In the genomic region with DNA sequence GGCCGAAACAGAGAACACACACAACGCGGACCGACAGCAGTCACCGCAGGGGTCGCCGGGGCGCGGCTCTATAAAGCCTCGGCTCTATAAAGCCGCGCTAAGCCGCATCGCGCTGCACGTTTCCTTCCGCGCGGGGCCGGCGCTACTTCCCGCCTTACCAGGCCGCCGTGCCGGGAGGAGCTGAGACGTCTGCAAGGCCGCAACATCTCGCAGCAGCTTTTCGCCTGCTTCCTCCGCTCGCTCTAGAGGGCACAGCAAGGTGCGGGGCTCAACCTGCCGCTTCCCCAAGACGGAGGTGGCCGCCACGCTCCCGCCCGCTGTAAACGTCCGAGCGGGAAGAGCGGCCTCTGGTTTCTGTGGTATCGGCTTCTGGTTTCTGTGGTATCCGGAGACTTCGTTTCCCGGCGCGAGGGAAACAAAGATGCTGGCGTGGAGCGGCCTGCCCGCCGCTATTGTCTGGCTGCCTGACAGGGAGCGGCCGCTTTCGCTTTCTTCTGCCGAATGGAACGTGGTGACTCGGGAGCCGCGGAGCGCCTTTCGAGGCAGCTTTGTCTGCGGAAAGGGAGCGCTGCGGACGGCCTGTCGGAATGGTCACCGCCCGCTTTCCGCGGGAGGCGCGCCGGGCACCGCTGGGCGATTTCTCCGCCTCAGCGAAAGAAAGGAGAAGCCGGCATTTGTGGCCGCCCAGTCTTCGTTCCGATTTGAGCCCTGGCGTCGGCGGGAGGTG, we compare ENCODE assay signal across 8 cellular contexts.
DNase-seq lines count a peak whose midpoint lies in the region; ATAC-seq and TF ChIP-seq lines count a peak whose summit lies in the region.

No MANE protein-coding gene starts in this region.

- H3K9me3 ChIP-seq in NT2/D1 (ENCODE audit: insufficient read depth, low read length) (no peaks in the 10 kb centered on the region), esophagus muscularis mucosa (no peaks in the 10 kb centered on the region), muscle layer of colon (ENCODE audit: low read length) (no peaks in the 10 kb centered on the region)

- H3K27me3 Mint-ChIP-seq in CD14-positive monocyte (ENCODE audit: low read depth in 3 of 3) = peaks cover 19 to 46% (median 24%) of the 10 kb centered on the region in 3 donors
- no peaks in the 10 kb centered on the region for H3K27me3 Mint-ChIP-seq in activated T-cell treated with anti-CD3 and anti-CD28 coated beads, Interleukin-2, amount 50 U/mL, for 4 hours (ENCODE audit: low read depth)

- peaks cover 37% of the 10 kb centered on the region for H3K4me1 Mint-ChIP-seq in CD14-positive monocyte
- peaks cover 44% of the 10 kb centered on the region for H3K4me1 Mint-ChIP-seq in activated T-cell treated with anti-CD3 and anti-CD28 coated beads, Interleukin-2, amount 50 U/mL, for 4 hours (ENCODE audit: low read depth)

- intact Hi-C loops in CD14-positive monocyte (cut with micrococcal nuclease) (loop anchor here (5.0 to 10.0 kb wide), 8 partner anchors 62 to 435 kb away; a partner anchor contains a TSS), esophagus muscularis mucosa (cut with DNase I) (loop anchor here (5.0 to 10.0 kb wide), 6 partner anchors 95 to 548 kb away; a partner anchor contains a TSS)

- TF ChIP-seq CTCF in CD14-positive monocyte (IDR thresholded peaks at IDR 0.05) (no peak), esophagus muscularis mucosa (IDR thresholded peaks at IDR 0.05) (peak in 2 of 3 experiments; percentile 3 to 4)

- no peak for TF ChIP-seq EP300 in esophagus muscularis mucosa (IDR thresholded peaks at IDR 0.05)

- peaks cover 0 to 4% (median 0%) of the 10 kb centered on the region in 7 donors for H3K9me3 Mint-ChIP-seq in CD14-positive monocyte
- no peaks in the 10 kb centered on the region for H3K9me3 Mint-ChIP-seq in activated T-cell treated with anti-CD3 and anti-CD28 coated beads, Interleukin-2, amount 50 U/mL, for 4 hours

- H3K4me1 ChIP-seq in NT2/D1 (ENCODE audit: insufficient read depth, insufficient read length) (no peaks in the 10 kb centered on the region), esophagus muscularis mucosa (peaks cover 18 to 27% (median 25%) of the 10 kb centered on the region in 4 donors), muscle layer of colon (ENCODE audit: insufficient read depth, low read length) (peaks cover 15% of the 10 kb centered on the region)

- peak; percentile 26 for TF ChIP-seq POLR2A in esophagus muscularis mucosa (IDR thresholded peaks at IDR 0.05; ENCODE audit: low read depth)

- peak overlapping the region; percentile 91 to 97 (median 94) for H3K27ac Mint-ChIP-seq in CD14-positive monocyte

- no peaks in the 10 kb centered on the region for H3K36me3 ChIP-seq in NT2/D1 (ENCODE audit: insufficient read depth, insufficient read length, low read length)
- H3K36me3 ChIP-seq in esophagus muscularis mucosa = no peaks in the 10 kb centered on the region
- no peaks in the 10 kb centered on the region for H3K36me3 ChIP-seq in muscle layer of colon (ENCODE audit: insufficient read depth, low read length)

- H3K27ac ChIP-seq in esophagus muscularis mucosa (replicated peaks in 1 of 4) = peak overlapping the region; percentile 93 to 98 (median 96)
- H3K27ac ChIP-seq in muscle layer of colon (ENCODE audit: low read depth, low read length) = peak overlapping the region; percentile 96

- ATAC-seq in GM19035 (IDR thresholded peaks at IDR 0.05; ENCODE audit: unreplicated experiment) = peak; percentile 83
- ATAC-seq in HG03342 (IDR thresholded peaks at IDR 0.05; ENCODE audit: unreplicated experiment) = peak; percentile 68
- ATAC-seq in activated T-cell treated with anti-CD3 and anti-CD28 coated beads, Interleukin-2, amount 50 U/mL, for 4 hours = peak; percentile 82 to 85

- DNase-seq in CD14-positive monocyte (ENCODE audit: low spot score) = peak; percentile 83
- DNase-seq in NT2/D1 (ENCODE audit: low read depth, low spot score) = peak; percentile 28
- DNase-seq in activated T-cell treated with anti-CD3 and anti-CD28 coated beads, Interleukin-2, amount 50 U/mL, for 4 hours = peak; percentile 91
- peak; percentile 97 for DNase-seq in esophagus muscularis mucosa (ENCODE audit: extremely low spot score)
- DNase-seq in stimulated activated CD8-positive, alpha-beta memory T cell treated with anti-CD3 and anti-CD28 coated beads, Interleukin-4, amount 100 ng/mL, for 48 hours = peak; percentile 89

- peaks cover 40% of the 10 kb centered on the region for H3K27me3 ChIP-seq in NT2/D1 (ENCODE audit: insufficient read depth, insufficient read length)
- no peaks in the 10 kb centered on the region for H3K27me3 ChIP-seq in esophagus muscularis mucosa
- no peaks in the 10 kb centered on the region for H3K27me3 ChIP-seq in muscle layer of colon (ENCODE audit: control insufficient read depth in 1 of 2, insufficient read depth in 2 of 2, low read length in 2 of 2)

- H3K4me3 ChIP-seq in NT2/D1 (ENCODE audit: insufficient read length, low read depth) (peak overlapping the region; percentile 47), esophagus muscularis mucosa (peak overlapping the region; percentile 67 to 86 (median 80)), muscle layer of colon (ENCODE audit: low read depth in 1 of 2, low read length in 2 of 2) (peak overlapping the region; percentile 76 to 96)

- peak overlapping the region; percentile 96 to 97 for H3K4me3 Mint-ChIP-seq in CD14-positive monocyte
- H3K4me3 Mint-ChIP-seq in activated T-cell treated with anti-CD3 and anti-CD28 coated beads, Interleukin-2, amount 50 U/mL, for 4 hours = peak overlapping the region; percentile 89

- peaks cover 0 to 6% of the 10 kb centered on the region in 2 donors for H3K36me3 Mint-ChIP-seq in CD14-positive monocyte
- no peaks in the 10 kb centered on the region for H3K36me3 Mint-ChIP-seq in activated T-cell treated with anti-CD3 and anti-CD28 coated beads, Interleukin-2, amount 50 U/mL, for 4 hours (ENCODE audit: insufficient read depth)

- peak overlapping the region; percentile 81 for H3K9ac ChIP-seq in NT2/D1 (ENCODE audit: insufficient read length, low read depth)
- peak overlapping the region; percentile 87 for H3K9ac ChIP-seq in muscle layer of colon (ENCODE audit: low read length)

- WGBS in esophagus muscularis mucosa = 0% methylated on average over 4 of the region's 85 CpGs

Comparison
In these comparisons a context has a peak if more than half of its experiments do, and no peak if none do; other contexts are left out.
1. Peak in every context shown above with its lines: DNase-seq, ATAC-seq, H3K4me3 ChIP-seq and H3K27ac ChIP-seq.
2. DNase-seq: peak in every context shown above with its lines; median percentile 97 in esophagus muscularis mucosa; 91 in activated T-cell treated with anti-CD3 and anti-CD28 coated beads, Interleukin-2, amount 50 U/mL, for 4 hours; 89 in stimulated activated CD8-positive, alpha-beta memory T cell treated with anti-CD3 and anti-CD28 coated beads, Interleukin-4, amount 100 ng/mL, for 48 hours; 83 in CD14-positive monocyte; 28 in NT2/D1.